ENCODE assay signal across 1 cellular context in the genomic region with DNA sequence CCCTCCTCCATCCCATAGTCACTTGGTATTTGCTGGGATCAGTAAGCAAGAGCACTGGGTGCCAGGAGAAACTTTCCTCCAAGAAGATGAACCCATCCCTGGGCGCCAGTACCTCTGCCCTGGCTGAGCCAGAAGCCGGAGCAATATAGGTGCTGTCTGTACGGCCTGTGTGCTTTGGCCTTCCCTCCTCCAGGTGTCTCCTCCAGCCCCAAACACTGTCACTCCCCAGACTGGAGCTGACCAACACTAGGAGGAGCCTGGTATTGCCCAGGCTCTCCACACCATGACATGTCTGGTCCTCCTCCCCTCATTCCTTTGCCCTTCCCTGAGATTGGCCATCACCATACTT.
TF ChIP-seq lines count a peak whose summit lies in the region.

No MANE protein-coding gene starts in this region.

TF ChIP-seq in H1, 55 proteins besides CTCF, POLR2A, EP300 and RAD21:
- TF ChIP-seq BACH1 (IDR thresholded peaks at IDR 0.05; ENCODE audit: low read length) (no peak), CHD2 (IDR thresholded peaks at IDR 0.05; ENCODE audit: low read length) (no peak), TAF1 (IDR thresholded peaks at IDR 0.05; ENCODE audit: low read depth, low read length) (no peak), ZNF274 (IDR thresholded peaks at IDR 0.05; ENCODE audit: borderline replicate concordance, extremely low read depth, low read length) (no peak), GTF2F1 (IDR thresholded peaks at IDR 0.05; ENCODE audit: borderline replicate concordance, low read depth, low read length) (no peak), POLR2AphosphoS5 (IDR thresholded peaks at IDR 0.05; ENCODE audit: low read depth, low read length) (no peak), SUZ12 (IDR thresholded peaks at IDR 0.05; ENCODE audit: low read length) (no peak), CBX5 (IDR thresholded peaks at IDR 0.05; ENCODE audit: low read depth, low read length) (no peak), MAX (IDR thresholded peaks at IDR 0.05) (no peak), RNF2 (IDR thresholded peaks at IDR 0.05; ENCODE audit: borderline replicate concordance, low read depth, low read length, missing control alignments, poor library complexity, severe bottlenecking) (no peak), CBX8 (IDR thresholded peaks at IDR 0.05; ENCODE audit: borderline replicate concordance, low read depth, low read length) (no peak), KDM5A (IDR thresholded peaks at IDR 0.05; ENCODE audit: low read length) (no peak), PHF8 (conservative IDR thresholded peaks at IDR 0.05; ENCODE audit: low read depth, low read length) (no peak), EZH2 (IDR thresholded peaks at IDR 0.05; ENCODE audit: low read depth, low read length, severe bottlenecking) (no peak), CHD1 (IDR thresholded peaks at IDR 0.05; ENCODE audit: low read depth, low read length) (no peak), SAP30 (IDR thresholded peaks at IDR 0.05; ENCODE audit: insufficient read depth, insufficient replicate concordance, low read length) (no peak), SIN3A (conservative IDR thresholded peaks at IDR 0.05 in 1 of 2, IDR thresholded peaks at IDR 0.05 in 1 of 2; ENCODE audit: low read depth in 1 of 2, low read length in 2 of 2) (no peak)
- TF ChIP-seq, protein P1, sequence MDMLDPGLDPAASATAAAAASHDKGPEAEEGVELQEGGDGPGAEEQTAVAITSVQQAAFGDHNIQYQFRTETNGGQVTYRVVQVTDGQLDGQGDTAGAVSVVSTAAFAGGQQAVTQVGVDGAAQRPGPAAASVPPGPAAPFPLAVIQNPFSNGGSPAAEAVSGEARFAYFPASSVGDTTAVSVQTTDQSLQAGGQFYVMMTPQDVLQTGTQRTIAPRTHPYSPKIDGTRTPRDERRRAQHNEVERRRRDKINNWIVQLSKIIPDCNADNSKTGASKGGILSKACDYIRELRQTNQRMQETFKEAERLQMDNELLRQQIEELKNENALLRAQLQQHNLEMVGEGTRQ (IDR thresholded peaks at IDR 0.05; ENCODE audit: low read length), result no peak
